In genomic region chr13:95536629-95537241, GRCh38 we compare ENCODE assay signal across 1 cellular context.
TF ChIP-seq lines count a peak whose summit lies in the region.

No MANE protein-coding gene starts in this region.

TF ChIP-seq in HCT116, 20 proteins besides CTCF, POLR2A, EP300 and RAD21 (continued from another document):
- no peak for TF ChIP-seq FOSL1 (IDR thresholded peaks at IDR 0.05; ENCODE audit: low read depth)
- TF ChIP-seq ATF3 (IDR thresholded peaks at IDR 0.05): no peak
- no peak for TF ChIP-seq POLR2AphosphoS5 (IDR thresholded peaks at IDR 0.05; ENCODE audit: low read depth, low read length)
- no peak for TF ChIP-seq EZH2 (IDR thresholded peaks at IDR 0.05)
- TF ChIP-seq ZBTB33 (IDR thresholded peaks at IDR 0.05; ENCODE audit: extremely low read depth, insufficient replicate concordance, low read length): no peak
- no peak for TF ChIP-seq ELF1 (IDR thresholded peaks at IDR 0.05; ENCODE audit: borderline replicate concordance, low read depth)
- no peak for TF ChIP-seq SP1 (IDR thresholded peaks at IDR 0.05; ENCODE audit: low read depth)
